ENCODE assay signal across 2 cellular contexts in the genomic region with DNA sequence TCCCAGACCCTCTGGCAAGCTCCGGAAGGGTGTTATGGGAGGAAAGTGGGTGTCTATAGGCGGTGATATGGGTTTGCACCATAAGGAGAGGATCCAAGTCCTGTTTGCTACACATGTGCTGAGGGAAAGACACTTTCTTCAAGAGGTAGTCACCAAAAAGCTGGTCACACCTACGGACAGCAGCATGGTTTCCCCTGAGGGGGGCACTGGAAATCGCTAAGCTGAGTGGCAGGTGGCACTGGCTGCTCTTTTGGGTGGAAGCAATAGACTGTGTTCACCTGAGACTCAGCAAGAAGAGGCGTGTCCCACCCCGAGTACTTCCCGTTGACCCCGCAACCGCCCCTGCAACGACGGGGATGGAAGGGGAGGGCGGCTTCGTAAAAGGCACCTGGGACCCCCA.
TF ChIP-seq lines count a peak whose summit lies in the region.

No MANE protein-coding gene starts in this region.

TF ChIP-seq in GM23338, 12 proteins besides CTCF, POLR2A, EP300 and RAD21 (continued from another document):
- TF ChIP-seq, protein P1, sequence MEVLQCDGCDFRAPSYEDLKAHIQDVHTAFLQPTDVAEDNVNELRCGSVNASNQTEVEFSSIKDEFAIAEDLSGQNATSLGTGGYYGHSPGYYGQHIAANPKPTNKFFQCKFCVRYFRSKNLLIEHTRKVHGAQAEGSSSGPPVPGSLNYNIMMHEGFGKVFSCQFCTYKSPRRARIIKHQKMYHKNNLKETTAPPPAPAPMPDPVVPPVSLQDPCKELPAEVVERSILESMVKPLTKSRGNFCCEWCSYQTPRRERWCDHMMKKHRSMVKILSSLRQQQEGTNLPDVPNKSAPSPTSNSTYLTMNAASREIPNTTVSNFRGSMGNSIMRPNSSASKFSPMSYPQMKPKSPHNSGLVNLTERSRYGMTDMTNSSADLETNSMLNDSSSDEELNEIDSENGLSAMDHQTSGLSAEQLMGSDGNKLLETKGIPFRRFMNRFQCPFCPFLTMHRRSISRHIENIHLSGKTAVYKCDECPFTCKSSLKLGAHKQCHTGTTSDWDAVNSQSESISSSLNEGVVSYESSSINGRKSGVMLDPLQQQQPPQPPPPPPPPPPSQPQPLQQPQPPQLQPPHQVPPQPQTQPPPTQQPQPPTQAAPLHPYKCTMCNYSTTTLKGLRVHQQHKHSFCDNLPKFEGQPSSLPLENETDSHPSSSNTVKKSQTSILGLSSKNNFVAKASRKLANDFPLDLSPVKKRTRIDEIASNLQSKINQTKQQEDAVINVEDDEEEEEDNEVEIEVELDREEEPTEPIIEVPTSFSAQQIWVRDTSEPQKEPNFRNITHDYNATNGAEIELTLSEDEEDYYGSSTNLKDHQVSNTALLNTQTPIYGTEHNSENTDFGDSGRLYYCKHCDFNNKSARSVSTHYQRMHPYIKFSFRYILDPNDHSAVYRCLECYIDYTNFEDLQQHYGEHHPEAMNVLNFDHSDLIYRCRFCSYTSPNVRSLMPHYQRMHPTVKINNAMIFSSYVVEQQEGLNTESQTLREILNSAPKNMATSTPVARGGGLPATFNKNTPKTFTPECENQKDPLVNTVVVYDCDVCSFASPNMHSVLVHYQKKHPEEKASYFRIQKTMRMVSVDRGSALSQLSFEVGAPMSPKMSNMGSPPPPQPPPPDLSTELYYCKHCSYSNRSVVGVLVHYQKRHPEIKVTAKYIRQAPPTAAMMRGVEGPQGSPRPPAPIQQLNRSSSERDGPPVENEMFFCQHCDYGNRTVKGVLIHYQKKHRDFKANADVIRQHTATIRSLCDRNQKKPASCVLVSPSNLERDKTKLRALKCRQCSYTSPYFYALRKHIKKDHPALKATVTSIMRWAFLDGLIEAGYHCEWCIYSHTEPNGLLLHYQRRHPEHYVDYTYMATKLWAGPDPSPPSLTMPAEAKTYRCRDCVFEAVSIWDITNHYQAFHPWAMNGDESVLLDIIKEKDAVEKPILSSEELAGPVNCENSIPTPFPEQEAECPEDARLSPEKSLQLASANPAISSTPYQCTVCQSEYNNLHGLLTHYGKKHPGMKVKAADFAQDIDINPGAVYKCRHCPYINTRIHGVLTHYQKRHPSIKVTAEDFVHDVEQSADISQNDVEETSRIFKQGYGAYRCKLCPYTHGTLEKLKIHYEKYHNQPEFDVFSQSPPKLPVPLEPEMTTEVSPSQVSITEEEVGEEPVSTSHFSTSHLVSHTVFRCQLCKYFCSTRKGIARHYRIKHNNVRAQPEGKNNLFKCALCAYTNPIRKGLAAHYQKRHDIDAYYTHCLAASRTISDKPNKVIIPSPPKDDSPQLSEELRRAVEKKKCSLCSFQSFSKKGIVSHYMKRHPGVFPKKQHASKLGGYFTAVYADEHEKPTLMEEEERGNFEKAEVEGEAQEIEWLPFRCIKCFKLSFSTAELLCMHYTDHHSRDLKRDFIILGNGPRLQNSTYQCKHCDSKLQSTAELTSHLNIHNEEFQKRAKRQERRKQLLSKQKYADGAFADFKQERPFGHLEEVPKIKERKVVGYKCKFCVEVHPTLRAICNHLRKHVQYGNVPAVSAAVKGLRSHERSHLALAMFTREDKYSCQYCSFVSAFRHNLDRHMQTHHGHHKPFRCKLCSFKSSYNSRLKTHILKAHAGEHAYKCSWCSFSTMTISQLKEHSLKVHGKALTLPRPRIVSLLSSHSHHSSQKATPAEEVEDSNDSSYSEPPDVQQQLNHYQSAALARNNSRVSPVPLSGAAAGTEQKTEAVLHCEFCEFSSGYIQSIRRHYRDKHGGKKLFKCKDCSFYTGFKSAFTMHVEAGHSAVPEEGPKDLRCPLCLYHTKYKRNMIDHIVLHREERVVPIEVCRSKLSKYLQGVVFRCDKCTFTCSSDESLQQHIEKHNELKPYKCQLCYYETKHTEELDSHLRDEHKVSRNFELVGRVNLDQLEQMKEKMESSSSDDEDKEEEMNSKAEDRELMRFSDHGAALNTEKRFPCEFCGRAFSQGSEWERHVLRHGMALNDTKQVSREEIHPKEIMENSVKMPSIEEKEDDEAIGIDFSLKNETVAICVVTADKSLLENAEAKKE (CRISPR knock-in tag; IDR thresholded peaks at IDR 0.05) = no peak
- no peak for TF ChIP-seq STAT1 (IDR thresholded peaks at IDR 0.05; ENCODE audit: unreplicated experiment)
- TF ChIP-seq, protein P2, sequence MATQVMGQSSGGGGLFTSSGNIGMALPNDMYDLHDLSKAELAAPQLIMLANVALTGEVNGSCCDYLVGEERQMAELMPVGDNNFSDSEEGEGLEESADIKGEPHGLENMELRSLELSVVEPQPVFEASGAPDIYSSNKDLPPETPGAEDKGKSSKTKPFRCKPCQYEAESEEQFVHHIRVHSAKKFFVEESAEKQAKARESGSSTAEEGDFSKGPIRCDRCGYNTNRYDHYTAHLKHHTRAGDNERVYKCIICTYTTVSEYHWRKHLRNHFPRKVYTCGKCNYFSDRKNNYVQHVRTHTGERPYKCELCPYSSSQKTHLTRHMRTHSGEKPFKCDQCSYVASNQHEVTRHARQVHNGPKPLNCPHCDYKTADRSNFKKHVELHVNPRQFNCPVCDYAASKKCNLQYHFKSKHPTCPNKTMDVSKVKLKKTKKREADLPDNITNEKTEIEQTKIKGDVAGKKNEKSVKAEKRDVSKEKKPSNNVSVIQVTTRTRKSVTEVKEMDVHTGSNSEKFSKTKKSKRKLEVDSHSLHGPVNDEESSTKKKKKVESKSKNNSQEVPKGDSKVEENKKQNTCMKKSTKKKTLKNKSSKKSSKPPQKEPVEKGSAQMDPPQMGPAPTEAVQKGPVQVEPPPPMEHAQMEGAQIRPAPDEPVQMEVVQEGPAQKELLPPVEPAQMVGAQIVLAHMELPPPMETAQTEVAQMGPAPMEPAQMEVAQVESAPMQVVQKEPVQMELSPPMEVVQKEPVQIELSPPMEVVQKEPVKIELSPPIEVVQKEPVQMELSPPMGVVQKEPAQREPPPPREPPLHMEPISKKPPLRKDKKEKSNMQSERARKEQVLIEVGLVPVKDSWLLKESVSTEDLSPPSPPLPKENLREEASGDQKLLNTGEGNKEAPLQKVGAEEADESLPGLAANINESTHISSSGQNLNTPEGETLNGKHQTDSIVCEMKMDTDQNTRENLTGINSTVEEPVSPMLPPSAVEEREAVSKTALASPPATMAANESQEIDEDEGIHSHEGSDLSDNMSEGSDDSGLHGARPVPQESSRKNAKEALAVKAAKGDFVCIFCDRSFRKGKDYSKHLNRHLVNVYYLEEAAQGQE (IDR thresholded peaks at IDR 0.05; ENCODE audit: unreplicated experiment) = no peak
- TF ChIP-seq CREB1 (CRISPR knock-in tag; IDR thresholded peaks at IDR 0.05; ENCODE audit: low read depth) = no peak
- TF ChIP-seq NANOG (IDR thresholded peaks at IDR 0.05; ENCODE audit: borderline replicate concordance) = no peak

TF ChIP-seq in WTC11, 78 proteins besides CTCF, POLR2A, EP300 and RAD21 (continued from another document):
- TF ChIP-seq GRHL2 (CRISPR knock-in tag; IDR thresholded peaks at IDR 0.05; ENCODE audit: insufficient replicate concordance, severe bottlenecking) = no peak
- TF ChIP-seq, protein P3, sequence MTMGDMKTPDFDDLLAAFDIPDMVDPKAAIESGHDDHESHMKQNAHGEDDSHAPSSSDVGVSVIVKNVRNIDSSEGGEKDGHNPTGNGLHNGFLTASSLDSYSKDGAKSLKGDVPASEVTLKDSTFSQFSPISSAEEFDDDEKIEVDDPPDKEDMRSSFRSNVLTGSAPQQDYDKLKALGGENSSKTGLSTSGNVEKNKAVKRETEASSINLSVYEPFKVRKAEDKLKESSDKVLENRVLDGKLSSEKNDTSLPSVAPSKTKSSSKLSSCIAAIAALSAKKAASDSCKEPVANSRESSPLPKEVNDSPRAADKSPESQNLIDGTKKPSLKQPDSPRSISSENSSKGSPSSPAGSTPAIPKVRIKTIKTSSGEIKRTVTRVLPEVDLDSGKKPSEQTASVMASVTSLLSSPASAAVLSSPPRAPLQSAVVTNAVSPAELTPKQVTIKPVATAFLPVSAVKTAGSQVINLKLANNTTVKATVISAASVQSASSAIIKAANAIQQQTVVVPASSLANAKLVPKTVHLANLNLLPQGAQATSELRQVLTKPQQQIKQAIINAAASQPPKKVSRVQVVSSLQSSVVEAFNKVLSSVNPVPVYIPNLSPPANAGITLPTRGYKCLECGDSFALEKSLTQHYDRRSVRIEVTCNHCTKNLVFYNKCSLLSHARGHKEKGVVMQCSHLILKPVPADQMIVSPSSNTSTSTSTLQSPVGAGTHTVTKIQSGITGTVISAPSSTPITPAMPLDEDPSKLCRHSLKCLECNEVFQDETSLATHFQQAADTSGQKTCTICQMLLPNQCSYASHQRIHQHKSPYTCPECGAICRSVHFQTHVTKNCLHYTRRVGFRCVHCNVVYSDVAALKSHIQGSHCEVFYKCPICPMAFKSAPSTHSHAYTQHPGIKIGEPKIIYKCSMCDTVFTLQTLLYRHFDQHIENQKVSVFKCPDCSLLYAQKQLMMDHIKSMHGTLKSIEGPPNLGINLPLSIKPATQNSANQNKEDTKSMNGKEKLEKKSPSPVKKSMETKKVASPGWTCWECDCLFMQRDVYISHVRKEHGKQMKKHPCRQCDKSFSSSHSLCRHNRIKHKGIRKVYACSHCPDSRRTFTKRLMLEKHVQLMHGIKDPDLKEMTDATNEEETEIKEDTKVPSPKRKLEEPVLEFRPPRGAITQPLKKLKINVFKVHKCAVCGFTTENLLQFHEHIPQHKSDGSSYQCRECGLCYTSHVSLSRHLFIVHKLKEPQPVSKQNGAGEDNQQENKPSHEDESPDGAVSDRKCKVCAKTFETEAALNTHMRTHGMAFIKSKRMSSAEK (CRISPR knock-in tag; IDR thresholded peaks at IDR 0.05; ENCODE audit: borderline replicate concordance) = no peak
- TF ChIP-seq ZNF121 (CRISPR knock-in tag; IDR thresholded peaks at IDR 0.05) = no peak
- no peak for TF ChIP-seq OVOL2 (CRISPR knock-in tag; IDR thresholded peaks at IDR 0.05; ENCODE audit: borderline replicate concordance)
- no peak for TF ChIP-seq FOXP1 (CRISPR knock-in tag; IDR thresholded peaks at IDR 0.05; ENCODE audit: borderline replicate concordance)
- TF ChIP-seq TP53 (CRISPR knock-in tag; IDR thresholded peaks at IDR 0.05) = no peak
